1 cellular context compared by ENCODE assay signal in genomic region chr5:59188415-59189225, GRCh38.
TF ChIP-seq lines count a peak whose summit lies in the region.

No MANE protein-coding gene starts in this region.

TF ChIP-seq in GM23338, 12 proteins besides CTCF, POLR2A, EP300 and RAD21 (continued from another document):
- no peak for TF ChIP-seq ZNF462 (CRISPR knock-in tag; IDR thresholded peaks at IDR 0.05)
- TF ChIP-seq POLR2AphosphoS5 (IDR thresholded peaks at IDR 0.05; ENCODE audit: low read depth): no peak
- no peak for TF ChIP-seq EZH2phosphoT487 (IDR thresholded peaks at IDR 0.05; ENCODE audit: unreplicated experiment)
- no peak for TF ChIP-seq ETS1 (IDR thresholded peaks at IDR 0.05)
- no peak for TF ChIP-seq JUNB (IDR thresholded peaks at IDR 0.05; ENCODE audit: unreplicated experiment)
